In genomic region chr4:56626963-56627362, GRCh38 we compare ENCODE assay signal across 18 cellular contexts. TPM values are rescaled to one million over a fixed set of nuclear protein-coding genes. Genes with fewer than 3 reads are reported as not detected.
DNase-seq lines count a peak whose midpoint lies in the region; ATAC-seq and TF ChIP-seq lines count a peak whose summit lies in the region.
"Had no signal": no experiment of that assay in that cellular context is flagged by ENCODE, and none has a peak within 500 bp of the region (broad histone marks: within the 10 kb centered on the region; RNA-seq: fewer than 3 reads in every experiment).

No MANE protein-coding gene starts in this region.

- no peak overlapping the region for H3K27ac Mint-ChIP-seq in stimulated activated naive B cell treated with anti-CD40 and anti-IgM and Interleukin-4, amounts not matched to agents 10 μg/mL and 1 μg/mL and 100 μg/mL, for 72 hours
- H3K27ac Mint-ChIP-seq: naive B cell had no signal

- peaks cover 17 to 28% of the 10 kb centered on the region in 2 donors for H3K9me3 Mint-ChIP-seq in stimulated activated naive B cell treated with anti-CD40 and anti-IgM and Interleukin-4, amounts not matched to agents 10 μg/mL and 1 μg/mL and 100 μg/mL, for 72 hours

- no peaks in the 10 kb centered on the region; the same call in 1 of the 2 replicates for H3K27me3 ChIP-seq in BJ (ENCODE audit: control insufficient read depth, insufficient read depth, low read length)
- no peaks in the 10 kb centered on the region for H3K27me3 ChIP-seq in OCI-LY3 (ENCODE audit: low read depth, low read length)
- H3K27me3 ChIP-seq: BE2C, SJCRH30 had no signal

- no peaks in the 10 kb centered on the region for H3K4me1 ChIP-seq in OCI-LY3 (ENCODE audit: low read length)
- H3K4me1 ChIP-seq: BE2C, SJCRH30 had no signal

- no peaks in the 10 kb centered on the region for H4K20me1 ChIP-seq in OCI-LY3 (ENCODE audit: insufficient read depth, low read length)

- CTCF ChIA-PET in BJ (lab: Yijun Ruan, JAX), result interaction anchor here (0.7 to 1.2 kb wide), 3 partner anchors 14 to 173 kb away, joined by 3 to 6 read pairs (median 3); no protein-coding TSS in a partner anchor

- no peaks in the 10 kb centered on the region for H3K36me3 ChIP-seq in BJ (ENCODE audit: control insufficient read depth, insufficient read depth, low read length)
- H3K36me3 ChIP-seq in OCI-LY3 (replicated peaks; ENCODE audit: low read depth, low read length), result no peaks in the 10 kb centered on the region
- H3K36me3 ChIP-seq: BE2C, SJCRH30 had no signal

- TF ChIP-seq CTCF in BJ (IDR thresholded peaks at IDR 0.05; ENCODE audit: insufficient read depth, low read depth, low read length) (0 out of 2 replicates have a peak, but pooled peaks have one; percentile 16), GM12864 (IDR thresholded peaks at IDR 0.05; ENCODE audit: low read depth, low read length, missing control alignments) (peak; percentile 26), OCI-LY3 (IDR thresholded peaks at IDR 0.05; ENCODE audit: low read depth, low read length) (0 out of 2 replicates have a peak, but pooled peaks have one; percentile 4), fibroblast of pulmonary artery (IDR thresholded peaks at IDR 0.05; ENCODE audit: low read length, missing control alignments) (no peak)

- H3K79me2 ChIP-seq in OCI-LY3 (ENCODE audit: low read length), result no peaks in the 10 kb centered on the region

- H3K4me3 ChIP-seq in BJ (ENCODE audit: low read depth, low read length), result no peak overlapping the region
- H3K4me3 ChIP-seq in GM12864 (ENCODE audit: low read depth, low read length), result no peak overlapping the region
- no peak overlapping the region for H3K4me3 ChIP-seq in OCI-LY3 (ENCODE audit: low read length)
- H3K4me3 ChIP-seq in fibroblast of pulmonary artery (replicated peaks; ENCODE audit: low read depth, low read length), result no peak overlapping the region
- H3K4me3 ChIP-seq: SJCRH30 had no signal

- H3K27me3 Mint-ChIP-seq in stimulated activated naive B cell treated with anti-CD40 and anti-IgM and Interleukin-4, amounts not matched to agents 10 μg/mL and 1 μg/mL and 100 μg/mL, for 72 hours, result peaks cover 0 to 5% of the 10 kb centered on the region in 2 donors

- no peak overlapping the region for H3K4me2 ChIP-seq in OCI-LY3 (ENCODE audit: low read length)

- no peaks in the 10 kb centered on the region for H3K4me1 Mint-ChIP-seq in stimulated activated naive B cell treated with anti-CD40 and anti-IgM and Interleukin-4, amounts not matched to agents 10 μg/mL and 1 μg/mL and 100 μg/mL, for 72 hours
- H3K4me1 Mint-ChIP-seq: naive B cell had no signal

- H3K36me3 Mint-ChIP-seq in stimulated activated naive B cell treated with anti-CD40 and anti-IgM and Interleukin-4, amounts not matched to agents 10 μg/mL and 1 μg/mL and 100 μg/mL, for 72 hours, result peaks cover 7 to 17% of the 10 kb centered on the region in 2 donors

- no peak overlapping the region for H3K9ac ChIP-seq in OCI-LY3 (ENCODE audit: low read length)

- POLR2A ChIA-PET in BJ (lab: Charles Lee), result no interaction called here

- H3K9me3 ChIP-seq in OCI-LY3 (ENCODE audit: insufficient read depth, low read length), result 0 out of 2 replicates have a peak, but pooled peaks cover 5% of the 10 kb centered on the region
- H3K9me3 ChIP-seq: BE2C, SJCRH30 had no signal

- DNase-seq in BJ (ENCODE audit: low read depth) (no peak), GM12864 (ENCODE audit: low read depth) (no peak), fibroblast of pulmonary artery (ENCODE audit: low read depth) (peak; percentile 8), RPMI8226 (no peak), A172 (ENCODE audit: low spot score) (no peak), LoVo (ENCODE audit: low spot score) (no peak)
- no peak for DNase-seq in stimulated activated naive B cell treated with anti-CD40 and anti-IgM and Interleukin-4, amounts not matched to agents 10 μg/mL and 1 μg/mL and 100 μg/mL, for 72 hours
- DNase-seq: activated CD4-positive, alpha-beta T cell treated with anti-CD3 and anti-CD28 coated beads, Interleukin-2, amount 50 U/mL, for 4 hours; BE2C; DMS79; left ventricle myocardium superior; naive B cell; NCI-H1092; posterior cingulate gyrus; SJCRH30; stimulated activated CD4-positive, alpha-beta T cell treated with anti-CD3 and anti-CD28 coated beads, Interleukin-12 subunit alpha, Interleukin-12 subunit beta, amount 100 ng/mL, for 4 hours had no signal

- H3K4me3 Mint-ChIP-seq in stimulated activated naive B cell treated with anti-CD40 and anti-IgM and Interleukin-4, amounts not matched to agents 10 μg/mL and 1 μg/mL and 100 μg/mL, for 72 hours, result no peak overlapping the region
- H3K4me3 Mint-ChIP-seq: naive B cell had no signal

- no peak for ATAC-seq in stimulated activated naive B cell treated with anti-CD40 and anti-IgM and Interleukin-4, amounts not matched to agents 10 μg/mL and 1 μg/mL and 100 μg/mL, for 72 hours (replicated peaks)
- ATAC-seq: left ventricle myocardium superior had no signal

- no peak overlapping the region for H3K27ac ChIP-seq in OCI-LY3 (ENCODE audit: low read length)
- H3K27ac ChIP-seq: SJCRH30 had no signal

- H2AFZ ChIP-seq in OCI-LY3 (ENCODE audit: low read depth, low read length), result no peak overlapping the region

RNA-seq across cellular contexts. Expression of gene HOPX, which starts 54.1 kb away (rescaled TPM):
- polyA plus RNA-seq in BJ (2011; rRNA removed), result not detected in 2 replicates
- not detected in 2 replicates for polyA minus RNA-seq in BJ (2011; rRNA and poly(A)+ RNA removed)
- total RNA-seq in A172 (2014; rRNA removed; shearing (Covaris generic)), result not detected in 2 replicates
- total RNA-seq: H4, SJCRH30 had no signal
